Comparison of ENCODE assay signal across 20 cellular contexts in the genomic region with DNA sequence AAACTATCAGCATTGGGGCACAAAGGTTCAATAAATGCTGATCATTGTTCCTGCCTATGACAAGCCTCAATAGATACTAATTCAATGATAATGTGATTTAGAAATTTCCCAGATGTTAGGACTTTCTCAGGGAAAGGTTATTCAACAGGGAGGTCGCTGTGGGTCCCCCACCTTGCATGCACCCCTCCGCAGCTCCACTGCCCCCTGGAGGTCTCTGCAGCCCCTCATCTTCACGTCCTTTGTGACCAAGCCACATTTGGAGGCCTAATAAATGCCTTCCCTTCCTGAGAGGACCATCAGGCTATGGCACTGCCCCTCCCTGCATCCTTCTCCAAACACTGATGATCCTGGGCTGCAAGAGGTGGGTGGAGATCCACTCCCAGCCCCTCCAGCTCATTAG. TPM values are rescaled to one million over a fixed set of nuclear protein-coding genes. Genes with fewer than 3 reads are reported as not detected.
DNase-seq lines count a peak whose midpoint lies in the region; ATAC-seq and TF ChIP-seq lines count a peak whose summit lies in the region.
"Had no signal": no experiment of that assay in that cellular context is flagged by ENCODE, and none has a peak within 500 bp of the region (broad histone marks: within the 10 kb centered on the region; RNA-seq: fewer than 3 reads in every experiment).

No MANE protein-coding gene starts in this region.

- H3K4me1 ChIP-seq in BE2C (peaks cover 11% of the 10 kb centered on the region), Panc1 (ENCODE audit: control insufficient read depth, insufficient read depth, low read length) (no peaks in the 10 kb centered on the region), stomach (peaks cover 0 to 12% (median 0%) of the 10 kb centered on the region in 4 donors), GM23248 (ENCODE audit: insufficient read depth) (no peaks in the 10 kb centered on the region)

- TF ChIP-seq CTCF in BE2C (IDR thresholded peaks at IDR 0.05; ENCODE audit: low read depth, low read length): peak; percentile 25
- TF ChIP-seq CTCF in Panc1 (IDR thresholded peaks at IDR 0.05): 0 out of 2 replicates have a peak, but pooled peaks have one; percentile 6
- no peak for TF ChIP-seq CTCF in stomach (IDR thresholded peaks at IDR 0.05)

- no peak overlapping the region for H3K4me2 ChIP-seq in GM23248 (ENCODE audit: unreplicated experiment)

- in situ Hi-C loops in Panc1 (cut with HindIII; ENCODE audit: low pct_unique_long_range_greater_than_20kb, low sequenced_read_pairs) (no loop called here), GM23248 (cut with MboI) (loop anchor here (25.0 kb wide), 1 partner anchor 323 kb away; no protein-coding TSS in a partner anchor)

- H3K27me3 ChIP-seq in BE2C: no peaks in the 10 kb centered on the region
- H3K27me3 ChIP-seq in H7 (ENCODE audit: control insufficient read depth, insufficient read depth, low read length): no peaks in the 10 kb centered on the region
- H3K27me3 ChIP-seq in Panc1 (ENCODE audit: control insufficient read depth, insufficient read depth, low read length): no peaks in the 10 kb centered on the region
- no peaks in the 10 kb centered on the region for H3K27me3 ChIP-seq in stomach
- no peaks in the 10 kb centered on the region for H3K27me3 ChIP-seq in GM23248 (replicated peaks; ENCODE audit: insufficient read depth)

- no peak overlapping the region for H2AFZ ChIP-seq in GM23248

- H3K27ac ChIP-seq in Panc1 (ENCODE audit: low read length): no peak overlapping the region
- H3K27ac ChIP-seq in stomach: no peak overlapping the region
- no peak overlapping the region for H3K27ac ChIP-seq in GM23248
- H3K27ac ChIP-seq: SK-N-MC had no signal

- H3K9ac ChIP-seq in GM23248: no peak overlapping the region

- no peak for ATAC-seq in Panc1

- H3K9me3 ChIP-seq in BE2C (no peaks in the 10 kb centered on the region), Panc1 (ENCODE audit: control insufficient read depth, insufficient read depth, low read depth, low read length) (no peaks in the 10 kb centered on the region), stomach (no peaks in the 10 kb centered on the region), GM23248 (ENCODE audit: low read depth) (no peaks in the 10 kb centered on the region)

- H3K4me3 ChIP-seq in BE2C (ENCODE audit: low read depth, low read length) (no peak overlapping the region), H7 (ENCODE audit: insufficient read depth, low read depth, low read length) (no peak overlapping the region), Panc1 (ENCODE audit: low read depth in 2 of 2, low read length in 2 of 2) (no peak overlapping the region), stomach (no peak overlapping the region), GM23248 (no peak overlapping the region)
- H3K4me3 ChIP-seq: SK-N-MC had no signal

- POLR2A ChIA-PET in Panc1 (lab: Charles Lee): no interaction called here

- CTCF ChIA-PET in Panc1 (lab: Charles Lee): no interaction called here

- no peaks in the 10 kb centered on the region for H3K9me2 ChIP-seq in GM23248 (ENCODE audit: insufficient read depth)

- H4K20me1 ChIP-seq in GM23248 (ENCODE audit: insufficient read depth): no peaks in the 10 kb centered on the region

- H3K79me2 ChIP-seq in GM23248 (ENCODE audit: insufficient read depth): no peaks in the 10 kb centered on the region

- H3K36me3 ChIP-seq in BE2C: no peaks in the 10 kb centered on the region
- no peaks in the 10 kb centered on the region for H3K36me3 ChIP-seq in H7 (replicated peaks; ENCODE audit: control insufficient read depth, insufficient read depth, low read length)
- H3K36me3 ChIP-seq in Panc1 (ENCODE audit: control insufficient read depth, insufficient read depth, low read length): no peaks in the 10 kb centered on the region
- H3K36me3 ChIP-seq in stomach: no peaks in the 10 kb centered on the region
- H3K36me3 ChIP-seq in GM23248 (ENCODE audit: low read depth): no peaks in the 10 kb centered on the region

- no peak for TF ChIP-seq EP300 in stomach (IDR thresholded peaks at IDR 0.05)

- intact Hi-C loops in Panc1 (cut with micrococcal nuclease; ENCODE audit: unreplicated experiment) (no loop called here), stomach (cut with DNase I; ENCODE audit: low total_unique reads) (no loop called here)

- TF ChIP-seq POLR2A in stomach (IDR thresholded peaks at IDR 0.05): no peak

- DNase-seq in BE2C (no peak), H7 (peak; percentile 51), Panc1 (ENCODE audit: low read depth, low spot score) (no peak), islet precursor cell (peak; percentile 46), anterior cingulate cortex (lab: John Stamatoyannopoulos, UW) (no peak), stomach (no peak), GM23248 (no peak), GOT3 (lab: John Stamatoyannopoulos, UW) (no peak)
- DNase-seq: CD4-positive, alpha-beta memory T cell; DMS153; KBM-7; NCI-H1436 treated with DMSO at 0.1 percent for 48 hours; NCI-H2029 treated with DMSO at 0.1 percent for 48 hours; NCI-H2171; NCI-H526; NK-92 treated with Interleukin-12 subunit alpha and Interleukin-12 subunit beta, amount 100 ng/mL, for 24 hours; OCI-M1; SHP77 had no signal

- H3F3A ChIP-seq in GM23248 (ENCODE audit: insufficient read depth): no peaks in the 10 kb centered on the region

- BruUV-seq in Panc1 (replicated peaks; lab: Mats Ljungman, UMichigan): no TSS peak

- 72 to 90% (median 74%) methylated on average over 3 of the region's 3 CpGs for WGBS in stomach, 5 donors
- WGBS in GM23248 (ENCODE audit: low coverage in 1 of 2, low lambda C conversion rate in 2 of 2, missing lambda C conversion rate in 2 of 2), 2 experiments: 58 to 72% methylated on average over 3 of the region's 3 CpGs

RNA-seq across cellular contexts. Expression of gene NOX5, which starts 50.2 kb away (rescaled TPM):
- 0.06 TPM for polyA plus RNA-seq in BE2C (2012; ENCODE audit: insufficient read depth, insufficient read length, low read depth)
- total RNA-seq in H7 (2014; rRNA removed; shearing (Covaris generic)): not detected in 2 replicates
- total RNA-seq in Panc1 (2021; ENCODE audit: unreplicated experiment) (0.26 TPM), stomach (under 1 TPM in 3 of 5 donors, not detected in 2; 0.14 to 0.29 (median 0.18) TPM)
- polyA plus RNA-seq in Panc1 (2012; ENCODE audit: insufficient read length): 0.21 TPM
- polyA plus RNA-seq in stomach (under 1 TPM; under 0.01 to 0.92 (median 0.18) TPM), GM23248 (2016; fragmentation: Nextera tagmentation; extraction: Ambion mirVana) (0.11 TPM in 1 of 2 replicates, not detected in the other)
- total RNA-seq in GM23248 (2014; rRNA removed; shearing (Covaris generic)): 0.11 TPM in 1 of 2 replicates, not detected in the other
- total RNA-seq: A172 had no signal
- polyA plus RNA-seq: CD4-positive, alpha-beta memory T cell had no signal

Comparison
In these comparisons a context has a peak if more than half of its experiments do, and no peak if none do; other contexts are left out.
1. DNase-seq: peak in H7 (single experiment) and islet precursor cell (single experiment); none in BE2C (single experiment), Panc1 (single experiment), anterior cingulate cortex (0 of 58), stomach (single experiment), GM23248 (single experiment) and GOT3 (single experiment).
2. CTCF ChIP-seq: peak in BE2C (single experiment) and Panc1 (single experiment); none in stomach (0 of 7).